21 cellular contexts compared by ENCODE assay signal in genomic region chr6:36636283-36636682, GRCh38. TPM values are rescaled to one million over a fixed set of nuclear protein-coding genes. Genes with fewer than 3 reads are reported as not detected.
DNase-seq lines count a peak whose midpoint lies in the region; ATAC-seq, FAIRE-seq and TF ChIP-seq lines count a peak whose summit lies in the region.
"Had no signal": no experiment of that assay in that cellular context is flagged by ENCODE, and none has a peak within 500 bp of the region (broad histone marks: within the 10 kb centered on the region; RNA-seq: fewer than 3 reads in every experiment).

No MANE protein-coding gene starts in this region.

- H3K36me3 ChIP-seq in GM12878 (ENCODE audit: control insufficient read depth in 2 of 2, insufficient read depth in 2 of 2, low read length in 1 of 2), result no peaks in the 10 kb centered on the region
- H3K36me3 ChIP-seq in ovary, result no peaks in the 10 kb centered on the region

- peak; percentile 48 for DNase-seq in DMS 273 (lab: John Stamatoyannopoulos, UW; ENCODE audit: unreplicated experiment)
- no peak for DNase-seq in DMS 273 treated with DMSO at 0.1 percent for 48 hours (lab: John Stamatoyannopoulos, UW)
- no peak for DNase-seq in GM12878 (ENCODE audit: low read depth, low spot score)
- DNase-seq in glutamatergic neuron, result no peak
- DNase-seq in ovary, result peak in 4 of 5 donors; percentile 54 to 81 (median 68)
- no peak for DNase-seq in ACHN
- DNase-seq in activated naive CD4-positive, alpha-beta T cell treated with Interleukin-2 at 50 U/mL for 16 hours, result no peak
- DNase-seq: EL; GF-D8; MM.1S; NCI-H1048; NCI-H1436; NCI-H2029; NCI-H226; NCI-H510A treated with DMSO at 0.1 percent for 48 hours; NCI-H748 treated with DMSO at 0.1 percent for 48 hours; NK-92 treated with Interleukin-12 subunit alpha and Interleukin-12 subunit beta, amount 100 ng/mL, for 24 hours had no signal

- FAIRE-seq in GM12878 (lab: Jason Lieb, UNC), result no peak

- no peak overlapping the region for H3K27ac ChIP-seq in GM12878 (ENCODE audit: control insufficient read depth, insufficient read depth)
- peak overlapping the region in 1 of 2 donors; percentile 32 for H3K27ac ChIP-seq in ovary
- H3K27ac ChIP-seq: 22Rv1, C4-2B had no signal

- CTCF ChIA-PET in GM12878 (lab: Yijun Ruan, JAX), result interaction anchor here (0.7 to 2.0 kb wide), 5 partner anchors 12 to 1161 kb away, joined by 3 to 6 read pairs (median 3); no protein-coding TSS in a partner anchor

- TF ChIP-seq RAD21 in GM12878 (IDR thresholded peaks at IDR 0.05; ENCODE audit: insufficient read depth, low read depth, low read length), result no peak

- no peaks in the 10 kb centered on the region for H3K36me3 Mint-ChIP-seq in glutamatergic neuron (ENCODE audit: unreplicated experiment)

- peak overlapping the region; percentile 36 for H3K4me3 Mint-ChIP-seq in glutamatergic neuron (ENCODE audit: unreplicated experiment)

- TF ChIP-seq CTCF in GM12878 (IDR thresholded peaks at IDR 0.05 in 2 of 3, conservative IDR thresholded peaks at IDR 0.05 in 1 of 3; ENCODE audit: control insufficient read depth in 2 of 3, extremely low read depth in 1 of 3, insufficient read depth in 1 of 3, low read depth in 3 of 3, low read length in 3 of 3) (no peak), glutamatergic neuron (IDR thresholded peaks at IDR 0.05; ENCODE audit: partially characterized antibody, unreplicated experiment) (no peak), ovary (IDR thresholded peaks at IDR 0.05) (no peak)

- TF ChIP-seq EP300 in GM12878 (IDR thresholded peaks at IDR 0.05; ENCODE audit: borderline replicate concordance in 1 of 2, control insufficient read depth in 1 of 2, low read depth in 2 of 2, low read length in 2 of 2) (no peak), ovary (IDR thresholded peaks at IDR 0.05) (no peak)

- H3K4me1 Mint-ChIP-seq in glutamatergic neuron (ENCODE audit: low read depth, unreplicated experiment), result peaks cover 8% of the 10 kb centered on the region

- in situ Hi-C loops in GM12878 (cut with MboI) (no loop called here), ACHN (cut with HindIII; ENCODE audit: low pct_ligation_motif_present, low pct_unique_long_range_greater_than_20kb, low sequenced_read_pairs) (no loop called here)

- H3K9me3 ChIP-seq in GM12878 (replicated peaks; ENCODE audit: control insufficient read depth, insufficient read depth, low read length) (no peaks in the 10 kb centered on the region), ovary (no peaks in the 10 kb centered on the region)

- intact Hi-C loops in GM12878 (cut with micrococcal nuclease; ENCODE audit: unreplicated experiment), result no loop called here
- intact Hi-C loops in ovary (cut with DNase I), result loop anchor here in 1 of 4 donors (5.0 kb wide), 1 partner anchor 36 kb away; no protein-coding TSS in a partner anchor

- POLR2A ChIA-PET in GM12878 (lab: Charles Lee), result interaction anchor here (0.9 to 1.8 kb wide), 5 partner anchors 8 to 15 kb away, joined by 3 to 5 read pairs (median 4); no protein-coding TSS in a partner anchor

- no peak overlapping the region for H3K9ac ChIP-seq in GM12878 (ENCODE audit: control insufficient read depth, insufficient read depth, low read length)

- no peaks in the 10 kb centered on the region for H4K20me1 ChIP-seq in GM12878 (ENCODE audit: control insufficient read depth, insufficient read depth)

- H3K27me3 ChIP-seq in GM12878 (replicated peaks in 1 of 2; ENCODE audit: control insufficient read depth in 2 of 2, insufficient read depth in 2 of 2, low read length in 1 of 2) (no peaks in the 10 kb centered on the region), ovary (no peaks in the 10 kb centered on the region)

- TF ChIP-seq POLR2A in GM12878 (IDR thresholded peaks at IDR 0.05; ENCODE audit: low read depth, low read length) (no peak), ovary (IDR thresholded peaks at IDR 0.05) (no peak)

- no peaks in the 10 kb centered on the region for H3K27me3 Mint-ChIP-seq in glutamatergic neuron (ENCODE audit: unreplicated experiment)

- SMC1A ChIA-PET in GM12878 (lab: Charles Lee; ENCODE audit: uncharacterized antibody, unreplicated experiment), result interaction anchor here (0.7 to 2.2 kb wide), 4 partner anchors 12 to 34 kb away, joined by 3 to 6 read pairs (median 4); no protein-coding TSS in a partner anchor

- H3K79me2 ChIP-seq in GM12878 (ENCODE audit: control insufficient read depth, insufficient read depth, low read length), result no peaks in the 10 kb centered on the region

- H2AFZ ChIP-seq in GM12878 (ENCODE audit: control insufficient read depth, low read depth, low read length), result no peak overlapping the region

- no peak overlapping the region for H3K27ac Mint-ChIP-seq in glutamatergic neuron (ENCODE audit: unreplicated experiment)

- peak; percentile 49; the same call in 2 of the 3 replicates for ATAC-seq in GM12878
- no peak for ATAC-seq in HG02981 (IDR thresholded peaks at IDR 0.05; ENCODE audit: unreplicated experiment)
- ATAC-seq: Panc1 had no signal

- no peaks in the 10 kb centered on the region for H3K9me3 Mint-ChIP-seq in glutamatergic neuron (ENCODE audit: unreplicated experiment)

- H3K4me2 ChIP-seq in GM12878 (ENCODE audit: control insufficient read depth, insufficient read depth), result no peak overlapping the region

- BruUV-seq in GM12878 (replicated peaks; lab: Mats Ljungman, UMichigan), result no TSS peak

- 28% methylated on average over 5 of the region's 5 CpGs for WGBS in GM12878 (ENCODE audit: insufficient coverage, insufficient replicate concordance, low lambda C conversion rate, missing lambda C conversion rate)
- 11 to 24% (median 22%) methylated on average over 5 of the region's 5 CpGs for WGBS in ovary, 3 donors

- no peaks in the 10 kb centered on the region; the same call in 1 of the 2 replicates for H3K4me1 ChIP-seq in GM12878 (ENCODE audit: control insufficient read depth, insufficient read depth, low read length)
- peaks cover 22% of the 10 kb centered on the region for H3K4me1 ChIP-seq in ovary (ENCODE audit: insufficient read depth)

- H3K4me3 ChIP-seq in GM12878, result no peak overlapping the region
- H3K4me3 ChIP-seq in ovary, result no peak overlapping the region

- RAD21 ChIA-PET in GM12878 (lab: Charles Lee; ENCODE audit: unreplicated experiment), result interaction anchor here (1.4 to 1.9 kb wide), 3 partner anchors 15 to 28 kb away, joined by 4 to 5 read pairs (median 5); no protein-coding TSS in a partner anchor

TF ChIP-seq in GM12878, 131 proteins besides CTCF, POLR2A, EP300 and RAD21 (continues in another document):
- no peak for TF ChIP-seq ZBTB33 (IDR thresholded peaks at IDR 0.05)

RNA-seq across cellular contexts. Expression of gene SRSF3, which starts 42.1 kb away (rescaled TPM):
- total RNA-seq in GM12878 (2013; cell fraction: nucleolus; rRNA removed), result 206 and 241 TPM in 2 replicates
- total RNA-seq in GM12878 (2014; rRNA removed) (195 and 229 TPM in 2 replicates), GM12878 (2014; rRNA removed; fragmentation: Illumina TruSeq; extraction: Trizol) (240 and 256 TPM in 2 replicates), GM12878 (2021) (456 and 467 TPM in 2 replicates), glutamatergic neuron (ENCODE audit: unreplicated experiment) (288 TPM), ovary (100 to 1,000 TPM; 146 to 345 (median 280) TPM)
- 111 TPM for polyA plus RNA-seq in GM12878 (2011; ENCODE audit: low read depth)
- polyA plus RNA-seq in GM12878 (2011; rRNA removed) (499 and 606 TPM in 2 replicates), GM12878 (2014; fragmentation: Illumina TruSeq; extraction: Trizol) (314 and 338 TPM in 2 replicates), GM12878 (2014; fragmentation: Nextera tagmentation; extraction: Ambion mirVana) (1,000 to 10,000 TPM in 1 of 2 experiments, 100 to 1,000 TPM in 1; 971 to 1,377 TPM), GM12878 (2014; rRNA removed) (482 and 486 TPM in 2 replicates), GM12878 (2016; fragmentation: Nextera tagmentation; extraction: Ambion mirVana) (100 to 1,000 TPM; 569 to 577 TPM), ovary (100 to 1,000 TPM; 244 to 267 TPM)
- polyA plus RNA-seq in GM12878 (2011; cell fraction: cytosol; rRNA removed), result 365 and 371 TPM in 2 replicates
- 363 and 479 TPM in 2 replicates for polyA plus RNA-seq in GM12878 (2011; cell fraction: nucleus; rRNA removed)
- polyA plus RNA-seq in GM12878 (2012), result 225 and 308 TPM in 2 replicates
- 211 and 244 TPM in 2 replicates for polyA minus RNA-seq in GM12878 (2011; rRNA and poly(A)+ RNA removed)
- polyA minus RNA-seq in GM12878 (2011; cell fraction: cytosol; rRNA and poly(A)+ RNA removed), result 69.4 and 86.1 TPM in 2 replicates
- 133 and 210 TPM in 2 replicates for polyA minus RNA-seq in GM12878 (2011; cell fraction: nucleus; rRNA and poly(A)+ RNA removed)

RNA-seq across cellular contexts. Expression of gene CDKN1A, which starts 42.2 kb away (rescaled TPM):
- total RNA-seq in GM12878 (2013; cell fraction: nucleolus; rRNA removed), result 98.4 and 111 TPM in 2 replicates
- total RNA-seq in GM12878 (2014; rRNA removed) (186 and 198 TPM in 2 replicates), GM12878 (2014; rRNA removed; fragmentation: Illumina TruSeq; extraction: Trizol) (139 and 144 TPM in 2 replicates), GM12878 (2021) (315 and 321 TPM in 2 replicates), glutamatergic neuron (ENCODE audit: unreplicated experiment) (41.3 TPM), ovary (100 to 1,000 TPM in 6 of 7 donors, 10 to 100 TPM in 1; 82.1 to 305 (median 129) TPM)
- 50.2 TPM for polyA plus RNA-seq in GM12878 (2011; ENCODE audit: low read depth)
- polyA plus RNA-seq in GM12878 (2011; rRNA removed) (103 and 200 TPM in 2 replicates), GM12878 (2014; fragmentation: Illumina TruSeq; extraction: Trizol) (154 and 232 TPM in 2 replicates), GM12878 (2014; fragmentation: Nextera tagmentation; extraction: Ambion mirVana) (10 to 100 TPM; 25.2 to 48.4 TPM), GM12878 (2014; rRNA removed) (330 and 358 TPM in 2 replicates), GM12878 (2016; fragmentation: Nextera tagmentation; extraction: Ambion mirVana) (100 to 1,000 TPM; 604 to 637 TPM), ovary (100 to 1,000 TPM; 134 to 142 TPM)
- polyA plus RNA-seq in GM12878 (2011; cell fraction: cytosol; rRNA removed), result 275 and 303 TPM in 2 replicates
- 252 and 284 TPM in 2 replicates for polyA plus RNA-seq in GM12878 (2011; cell fraction: nucleus; rRNA removed)
- polyA plus RNA-seq in GM12878 (2012), result 129 and 156 TPM in 2 replicates
- polyA minus RNA-seq in GM12878 (2011; rRNA and poly(A)+ RNA removed), result 81.2 and 140 TPM in 2 replicates
- polyA minus RNA-seq in GM12878 (2011; cell fraction: cytosol; rRNA and poly(A)+ RNA removed), result 55.9 and 57.9 TPM in 2 replicates
- polyA minus RNA-seq in GM12878 (2011; cell fraction: nucleus; rRNA and poly(A)+ RNA removed), result 58.8 and 96.6 TPM in 2 replicates

Comparison
In these comparisons a context has a peak if more than half of its experiments do, and no peak if none do; other contexts are left out.
1. DNase-seq: peak in DMS 273 (single experiment) and ovary (4 of 5); none in DMS 273 treated with DMSO at 0.1 percent for 48 hours (single experiment), GM12878 (single experiment), glutamatergic neuron (single experiment), ACHN (single experiment) and activated naive CD4-positive, alpha-beta T cell treated with Interleukin-2 at 50 U/mL for 16 hours (single experiment).